ENCODE assay signal across 17 cellular contexts in genomic region chr4:156909010-156909409, GRCh38.
DNase-seq lines count a peak whose midpoint lies in the region; ATAC-seq and TF ChIP-seq lines count a peak whose summit lies in the region.
"Had no signal": no experiment of that assay in that cellular context is flagged by ENCODE, and none has a peak within 500 bp of the region (broad histone marks: within the 10 kb centered on the region; RNA-seq: fewer than 3 reads in every experiment).

No MANE protein-coding gene starts in this region.

- peaks cover 16% of the 10 kb centered on the region; the same call in 1 of the 2 replicates for H3K4me1 ChIP-seq in HEK293 (ENCODE audit: control insufficient read depth, insufficient read depth, low read length)
- peaks cover 10% of the 10 kb centered on the region for H3K4me1 ChIP-seq in adipocyte (ENCODE audit: control insufficient read depth, insufficient read depth, low read length)
- H3K4me1 ChIP-seq in skeletal muscle satellite cell (ENCODE audit: control insufficient read depth, insufficient read depth, low read length) = peaks cover 26% of the 10 kb centered on the region
- H3K4me1 ChIP-seq: A549, Caco-2 had no signal

- H3K36me3 ChIP-seq in HEK293 (ENCODE audit: control insufficient read depth in 2 of 2, insufficient read depth in 1 of 2, low read length in 2 of 2) (no peaks in the 10 kb centered on the region), adipocyte (ENCODE audit: control insufficient read depth, insufficient read depth, low read length, severe bottlenecking) (no peaks in the 10 kb centered on the region), skeletal muscle satellite cell (ENCODE audit: insufficient read depth, low read length) (no peaks in the 10 kb centered on the region)
- H3K36me3 ChIP-seq: BLaER1 treated with 17β-estradiol and CSF1 and Interleukin-3, amounts not matched to agents 10 nM and 100 nM had no signal

- no peak for ATAC-seq in HG02798 (IDR thresholded peaks at IDR 0.05; ENCODE audit: poor library complexity, unreplicated experiment)
- no peak for ATAC-seq in HG02970 (IDR thresholded peaks at IDR 0.05; ENCODE audit: low FRiP score, unreplicated experiment)
- ATAC-seq: A549; CD8-positive, alpha-beta T cell had no signal

- no peak overlapping the region for H3K4me3 ChIP-seq in HEK293 (ENCODE audit: low read depth, low read length)
- H3K4me3 ChIP-seq in adipocyte (ENCODE audit: low read length) = no peak overlapping the region
- H3K4me3 ChIP-seq in skeletal muscle satellite cell (ENCODE audit: low read length) = no peak overlapping the region
- H3K4me3 ChIP-seq: A549; BLaER1 treated with 17β-estradiol and CSF1 and Interleukin-3, amounts not matched to agents 10 nM and 100 nM had no signal

- no peak for TF ChIP-seq CTCF in HEK293 (tag by site-specific recombination; IDR thresholded peaks at IDR 0.05)

- H3K9me3 ChIP-seq in HEK293 (ENCODE audit: control insufficient read depth, insufficient read depth, low read depth, low read length) = no peaks in the 10 kb centered on the region
- no peaks in the 10 kb centered on the region for H3K9me3 ChIP-seq in adipocyte (ENCODE audit: control insufficient read depth, low read length)
- no peaks in the 10 kb centered on the region for H3K9me3 ChIP-seq in skeletal muscle satellite cell (replicated peaks; ENCODE audit: low read length)
- H3K9me3 ChIP-seq: A549, Caco-2 had no signal

- POLR2A ChIA-PET in HEK293 (lab: Yijun Ruan, JAX) = no interaction called here

- no peaks in the 10 kb centered on the region for H3K27me3 ChIP-seq in adipocyte (replicated peaks; ENCODE audit: control insufficient read depth, insufficient read depth, low read length)
- no peaks in the 10 kb centered on the region for H3K27me3 ChIP-seq in skeletal muscle satellite cell (ENCODE audit: control insufficient read depth, insufficient read depth, low read length)
- H3K27me3 ChIP-seq: BLaER1 treated with 17β-estradiol and CSF1 and Interleukin-3, amounts not matched to agents 10 nM and 100 nM had no signal

- H3K9ac ChIP-seq in adipocyte (ENCODE audit: low read length) (no peak overlapping the region), skeletal muscle satellite cell (ENCODE audit: low read depth, low read length) (no peak overlapping the region)
- H3K9ac ChIP-seq: BLaER1 treated with 17β-estradiol and CSF1 and Interleukin-3, amounts not matched to agents 10 nM and 100 nM had no signal

- CTCF ChIA-PET in HEK293 (lab: Yijun Ruan, JAX) = no interaction called here

- no peak overlapping the region for H3K27ac ChIP-seq in HEK293 (ENCODE audit: extremely low read depth, low read depth, low read length)
- H3K27ac ChIP-seq: 22Rv1; A549; BLaER1 treated with 17β-estradiol and CSF1 and Interleukin-3, amounts not matched to agents 10 nM and 100 nM; C4-2B had no signal

- H3K4me2 ChIP-seq in skeletal muscle satellite cell (ENCODE audit: low read length) = peak overlapping the region; percentile 34
- H3K4me2 ChIP-seq: A549; BLaER1 treated with 17β-estradiol and CSF1 and Interleukin-3, amounts not matched to agents 10 nM and 100 nM had no signal

- DNase-seq in adipocyte (ENCODE audit: low read depth) (peak; percentile 55), NCI-H526 (lab: John Stamatoyannopoulos, UW) (no peak)
- DNase-seq: AML-193; Caco-2; Calu3; CD4-positive, alpha-beta T cell; CD8-positive, alpha-beta T cell; DMS79 treated with DMSO at 0.1 percent for 48 hours; GF-D8 had no signal

TF ChIP-seq in HEK293, 187 proteins besides CTCF, POLR2A, EP300 and RAD21:
- no peak for TF ChIP-seq ZNF324 (tag by site-specific recombination; IDR thresholded peaks at IDR 0.05)
- TF ChIP-seq PRDM6 (tag by site-specific recombination; IDR thresholded peaks at IDR 0.05) = peak; percentile 57
- no peak for TF ChIP-seq ZNF394 (tag by site-specific recombination; IDR thresholded peaks at IDR 0.05; ENCODE audit: borderline replicate concordance)
- TF ChIP-seq ZNF48 (tag by site-specific recombination; IDR thresholded peaks at IDR 0.05) = no peak
